ENCODE assay signal across 1 cellular context in genomic region chr17:20009302-20010098, GRCh38.
TF ChIP-seq lines count a peak whose summit lies in the region.

Gene SPECC1, plus strand, starts transcription at chr17:20009359. Its CDS starts 87,293 bp downstream, at chr17:20096652.

TF ChIP-seq in HEK293, 187 proteins besides CTCF, POLR2A, EP300 and RAD21 (continued from another document and continues in another):
- TF ChIP-seq PATZ1 (tag by site-specific recombination; IDR thresholded peaks at IDR 0.05) (peak; percentile 88), ZNF660 (tag by site-specific recombination; IDR thresholded peaks at IDR 0.05) (peak; percentile 87), ZNF341 (tag by site-specific recombination; IDR thresholded peaks at IDR 0.05; ENCODE audit: low read depth) (peak; percentile 30; the same call in 1 of the 2 replicates), ZNF280D (tag by site-specific recombination; IDR thresholded peaks at IDR 0.05) (no peak), ZNF248 (tag by site-specific recombination; IDR thresholded peaks at IDR 0.05) (no peak), ZNF704 (tag by site-specific recombination; IDR thresholded peaks at IDR 0.05) (peak; percentile 95), GLI4 (tag by site-specific recombination; IDR thresholded peaks at IDR 0.05) (no peak), ZBTB8A (tag by site-specific recombination; IDR thresholded peaks at IDR 0.05) (peak; percentile 86), ZNF777 (tag by site-specific recombination; IDR thresholded peaks at IDR 0.05; ENCODE audit: borderline replicate concordance) (peak; percentile 76; the same call in 1 of the 2 replicates), GLIS2 (tag by site-specific recombination; IDR thresholded peaks at IDR 0.05) (peak; percentile 99), ZNF580 (tag by site-specific recombination; IDR thresholded peaks at IDR 0.05) (peak; percentile 10; the same call in 1 of the 2 replicates), ZFP41 (tag by site-specific recombination; IDR thresholded peaks at IDR 0.05; ENCODE audit: borderline replicate concordance) (no peak), ZNF843 (tag by site-specific recombination; IDR thresholded peaks at IDR 0.05) (no peak), ZNF362 (tag by site-specific recombination; IDR thresholded peaks at IDR 0.05) (no peak), ZNF184 (tag by site-specific recombination; IDR thresholded peaks at IDR 0.05) (peak; percentile 56; the same call in 1 of the 2 replicates), GLIS1 (tag by site-specific recombination; IDR thresholded peaks at IDR 0.05) (peak; percentile 71), OSR2 (tag by site-specific recombination; IDR thresholded peaks at IDR 0.05) (no peak), ZNF280C (tag by site-specific recombination; IDR thresholded peaks at IDR 0.05) (no peak), ZSCAN16 (tag by site-specific recombination; IDR thresholded peaks at IDR 0.05) (peak; percentile 27; the same call in 1 of the 2 replicates), ZNF830 (tag by site-specific recombination; IDR thresholded peaks at IDR 0.05; ENCODE audit: low read depth) (no peak), ZNF654 (tag by site-specific recombination; IDR thresholded peaks at IDR 0.05; ENCODE audit: low read depth) (no peak), ZBTB7A (tag by site-specific recombination; IDR thresholded peaks at IDR 0.05; ENCODE audit: low read depth) (peak; percentile 63; the same call in 1 of the 2 replicates), IKZF3 (tag by site-specific recombination; IDR thresholded peaks at IDR 0.05) (peak; percentile 44; the same call in 1 of the 2 replicates), ZNF2 (tag by site-specific recombination; IDR thresholded peaks at IDR 0.05) (0 out of 2 replicates have a peak, but pooled peaks have one; percentile 41), SP3 (tag by site-specific recombination; IDR thresholded peaks at IDR 0.05) (peak; percentile 39), ZFP37 (tag by site-specific recombination; IDR thresholded peaks at IDR 0.05) (peak; percentile 65; the same call in 1 of the 2 replicates), ZFP69B (tag by site-specific recombination; IDR thresholded peaks at IDR 0.05) (0 out of 2 replicates have a peak, but pooled peaks have one; percentile 23), ZEB2 (tag by site-specific recombination; IDR thresholded peaks at IDR 0.05) (peak; percentile 96), ZNF510 (tag by site-specific recombination; IDR thresholded peaks at IDR 0.05; ENCODE audit: insufficient replicate concordance) (no peak), ZBTB48 (tag by site-specific recombination; IDR thresholded peaks at IDR 0.05) (peak; percentile 53; the same call in 1 of the 2 replicates), ZNF169 (tag by site-specific recombination; IDR thresholded peaks at IDR 0.05) (no peak), OVOL3 (tag by site-specific recombination; IDR thresholded peaks at IDR 0.05) (no peak), ZNF555 (tag by site-specific recombination; conservative IDR thresholded peaks at IDR 0.05) (no peak), ZNF350 (tag by site-specific recombination; IDR thresholded peaks at IDR 0.05) (no peak), ZNF37A (tag by site-specific recombination; IDR thresholded peaks at IDR 0.05) (no peak), FEZF1 (tag by site-specific recombination; IDR thresholded peaks at IDR 0.05) (no peak), ZNF600 (tag by site-specific recombination; IDR thresholded peaks at IDR 0.05) (peak; percentile 48), SCRT2 (tag by site-specific recombination; IDR thresholded peaks at IDR 0.05) (peak; percentile 91), ZFHX2 (tag by site-specific recombination; conservative IDR thresholded peaks at IDR 0.05) (0 out of 2 replicates have a peak, but pooled peaks have one; percentile 5), ZBTB20 (tag by site-specific recombination; IDR thresholded peaks at IDR 0.05) (peak; percentile 96), ZBTB44 (tag by site-specific recombination; IDR thresholded peaks at IDR 0.05) (peak; percentile 29; the same call in 1 of the 2 replicates), ZSCAN30 (tag by site-specific recombination; IDR thresholded peaks at IDR 0.05) (peak; percentile 98), ZNF596 (tag by site-specific recombination; IDR thresholded peaks at IDR 0.05) (peak; percentile 48; the same call in 1 of the 2 replicates), BCL11A (tag by site-specific recombination; IDR thresholded peaks at IDR 0.05; ENCODE audit: low read depth) (0 out of 2 replicates have a peak, but pooled peaks have one; percentile 23), ZNF76 (tag by site-specific recombination; IDR thresholded peaks at IDR 0.05; ENCODE audit: borderline replicate concordance, low read depth) (peak; percentile 80), ZBTB10 (tag by site-specific recombination; IDR thresholded peaks at IDR 0.05) (peak; percentile 72; the same call in 1 of the 2 replicates)
- TF ChIP-seq, protein P1, sequence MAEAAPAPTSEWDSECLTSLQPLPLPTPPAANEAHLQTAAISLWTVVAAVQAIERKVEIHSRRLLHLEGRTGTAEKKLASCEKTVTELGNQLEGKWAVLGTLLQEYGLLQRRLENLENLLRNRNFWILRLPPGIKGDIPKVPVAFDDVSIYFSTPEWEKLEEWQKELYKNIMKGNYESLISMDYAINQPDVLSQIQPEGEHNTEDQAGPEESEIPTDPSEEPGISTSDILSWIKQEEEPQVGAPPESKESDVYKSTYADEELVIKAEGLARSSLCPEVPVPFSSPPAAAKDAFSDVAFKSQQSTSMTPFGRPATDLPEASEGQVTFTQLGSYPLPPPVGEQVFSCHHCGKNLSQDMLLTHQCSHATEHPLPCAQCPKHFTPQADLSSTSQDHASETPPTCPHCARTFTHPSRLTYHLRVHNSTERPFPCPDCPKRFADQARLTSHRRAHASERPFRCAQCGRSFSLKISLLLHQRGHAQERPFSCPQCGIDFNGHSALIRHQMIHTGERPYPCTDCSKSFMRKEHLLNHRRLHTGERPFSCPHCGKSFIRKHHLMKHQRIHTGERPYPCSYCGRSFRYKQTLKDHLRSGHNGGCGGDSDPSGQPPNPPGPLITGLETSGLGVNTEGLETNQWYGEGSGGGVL (tag by site-specific recombination; IDR thresholded peaks at IDR 0.05), result peak; percentile 17; the same call in 1 of the 2 replicates
- TF ChIP-seq, protein P2, sequence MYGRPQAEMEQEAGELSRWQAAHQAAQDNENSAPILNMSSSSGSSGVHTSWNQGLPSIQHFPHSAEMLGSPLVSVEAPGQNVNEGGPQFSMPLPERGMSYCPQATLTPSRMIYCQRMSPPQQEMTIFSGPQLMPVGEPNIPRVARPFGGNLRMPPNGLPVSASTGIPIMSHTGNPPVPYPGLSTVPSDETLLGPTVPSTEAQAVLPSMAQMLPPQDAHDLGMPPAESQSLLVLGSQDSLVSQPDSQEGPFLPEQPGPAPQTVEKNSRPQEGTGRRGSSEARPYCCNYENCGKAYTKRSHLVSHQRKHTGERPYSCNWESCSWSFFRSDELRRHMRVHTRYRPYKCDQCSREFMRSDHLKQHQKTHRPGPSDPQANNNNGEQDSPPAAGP (tag by site-specific recombination; IDR thresholded peaks at IDR 0.05), result peak; percentile 52; the same call in 1 of the 2 replicates
